Comparison of ENCODE assay signal across 9 cellular contexts in genomic region chr18:74806700-74807416, GRCh38.
DNase-seq lines count a peak whose midpoint lies in the region; ATAC-seq, FAIRE-seq and TF ChIP-seq lines count a peak whose summit lies in the region.
"Had no signal": no experiment of that assay in that cellular context is flagged by ENCODE, and none has a peak within 500 bp of the region (broad histone marks: within the 10 kb centered on the region; RNA-seq: fewer than 3 reads in every experiment).

No MANE protein-coding gene starts in this region.

- H3K4me3 Mint-ChIP-seq in CD8-positive, alpha-beta memory T cell, result no peak overlapping the region

- FAIRE-seq in frontal cortex (lab: Jason Lieb, UNC), result no peak
- FAIRE-seq: endometrium had no signal

- no peaks in the 10 kb centered on the region for H3K9me3 Mint-ChIP-seq in CD8-positive, alpha-beta memory T cell

- H3K4me1 ChIP-seq in cardiac muscle cell (ENCODE audit: low read depth) (peaks cover 46% of the 10 kb centered on the region), left ventricle myocardium inferior (peaks cover 27% of the 10 kb centered on the region)
- no peaks in the 10 kb centered on the region for H3K4me1 ChIP-seq in CD8-positive, alpha-beta memory T cell (ENCODE audit: insufficient read depth, low read length)

- DNase-seq in cardiac muscle cell (ENCODE audit: low read depth in 1 of 2, low spot score in 1 of 2), result peak in 1 of 2 donors; percentile 52
- DNase-seq in left ventricle myocardium inferior, result no peak
- peak; percentile 47 for DNase-seq in NCI-H345 treated with DMSO at 0.1 percent for 48 hours (lab: John Stamatoyannopoulos, UW; ENCODE audit: unreplicated experiment)
- peak; percentile 16 for DNase-seq in fibroblast of gingiva (ENCODE audit: low read depth)
- DNase-seq in frontal cortex (ENCODE audit: low spot score in 2 of 2), result no peak
- no peak for DNase-seq in GF-D8 (lab: John Stamatoyannopoulos, UW)
- DNase-seq in CD8-positive, alpha-beta memory T cell, result no peak

- H3K36me3 ChIP-seq in cardiac muscle cell, result no peaks in the 10 kb centered on the region
- H3K36me3 ChIP-seq in left ventricle myocardium inferior, result no peaks in the 10 kb centered on the region
- H3K36me3 ChIP-seq in CD8-positive, alpha-beta memory T cell (ENCODE audit: insufficient read depth, low read length), result no peaks in the 10 kb centered on the region

- no peaks in the 10 kb centered on the region for H3K4me1 Mint-ChIP-seq in CD8-positive, alpha-beta memory T cell

- intact Hi-C loops in left ventricle myocardium inferior (cut with micrococcal nuclease), result no loop called here

- TF ChIP-seq CTCF in cardiac muscle cell (IDR thresholded peaks at IDR 0.05; ENCODE audit: low read depth, low read length) (no peak), left ventricle myocardium inferior (IDR thresholded peaks at IDR 0.05; ENCODE audit: borderline replicate concordance) (no peak)

- H3K4me3 ChIP-seq in cardiac muscle cell (no peak overlapping the region), left ventricle myocardium inferior (no peak overlapping the region)
- H3K4me3 ChIP-seq in CD8-positive, alpha-beta memory T cell (ENCODE audit: low read length), result no peak overlapping the region

- H3K27me3 ChIP-seq in cardiac muscle cell (no peaks in the 10 kb centered on the region), left ventricle myocardium inferior (ENCODE audit: low read depth) (no peaks in the 10 kb centered on the region)
- no peaks in the 10 kb centered on the region for H3K27me3 ChIP-seq in CD8-positive, alpha-beta memory T cell (ENCODE audit: insufficient read depth, low read length, poor library complexity, severe bottlenecking)

- no peaks in the 10 kb centered on the region for H3K27me3 Mint-ChIP-seq in CD8-positive, alpha-beta memory T cell

- H3K36me3 Mint-ChIP-seq in CD8-positive, alpha-beta memory T cell, result peaks cover 9 to 18% (median 14%) of the 10 kb centered on the region in 3 donors

- H3K9me3 ChIP-seq in cardiac muscle cell (ENCODE audit: low read depth) (no peaks in the 10 kb centered on the region), left ventricle myocardium inferior (replicated peaks) (no peaks in the 10 kb centered on the region)
- H3K9me3 ChIP-seq in CD8-positive, alpha-beta memory T cell (ENCODE audit: low read length), result no peaks in the 10 kb centered on the region

- POLR2A ChIA-PET in CD8-positive, alpha-beta memory T cell (lab: Charles Lee), result no interaction called here

- peak overlapping the region in 1 of 8 donors; percentile 28 for H3K27ac Mint-ChIP-seq in CD8-positive, alpha-beta memory T cell

- H3K27ac ChIP-seq in cardiac muscle cell (peak overlapping the region; percentile 59), left ventricle myocardium inferior (replicated peaks) (no peak overlapping the region)
- H3K27ac ChIP-seq in CD8-positive, alpha-beta memory T cell (ENCODE audit: low read depth, low read length), result no peak overlapping the region

- ATAC-seq in HG02798 (IDR thresholded peaks at IDR 0.05; ENCODE audit: poor library complexity, unreplicated experiment), result peak; percentile 97

- CTCF ChIA-PET in CD8-positive, alpha-beta memory T cell (lab: Charles Lee), result no interaction called here

Comparison
In these comparisons a context has a peak if more than half of its experiments do, and no peak if none do; other contexts are left out.
1. DNase-seq: peak in NCI-H345 treated with DMSO at 0.1 percent for 48 hours (single experiment) and fibroblast of gingiva (single experiment); none in left ventricle myocardium inferior (single experiment), frontal cortex (0 of 2), GF-D8 (single experiment) and CD8-positive, alpha-beta memory T cell (0 of 5).